15 cellular contexts compared by ENCODE assay signal in genomic region chrX:109707322-109707721, GRCh38. TPM values are rescaled to one million over a fixed set of nuclear protein-coding genes. Genes with fewer than 3 reads are reported as not detected.
DNase-seq lines count a peak whose midpoint lies in the region; ATAC-seq and TF ChIP-seq lines count a peak whose summit lies in the region.
"Had no signal": no experiment of that assay in that cellular context is flagged by ENCODE, and none has a peak within 500 bp of the region (broad histone marks: within the 10 kb centered on the region; RNA-seq: fewer than 3 reads in every experiment).

No MANE protein-coding gene starts in this region.

- H3K9me3 ChIP-seq in left ventricle myocardium inferior (replicated peaks) = no peaks in the 10 kb centered on the region
- H3K9me3 ChIP-seq in right atrium auricular region = no peaks in the 10 kb centered on the region
- H3K9me3 ChIP-seq in lower lobe of right lung = no peaks in the 10 kb centered on the region
- no peaks in the 10 kb centered on the region for H3K9me3 ChIP-seq in thymus (ENCODE audit: control insufficient read depth)
- H3K9me3 ChIP-seq: mucosa of descending colon, uterus had no signal

- peaks cover 19% of the 10 kb centered on the region for H3K4me1 ChIP-seq in left ventricle myocardium inferior
- no peaks in the 10 kb centered on the region for H3K4me1 ChIP-seq in right atrium auricular region
- peaks cover 39% of the 10 kb centered on the region for H3K4me1 ChIP-seq in lower lobe of right lung
- H3K4me1 ChIP-seq in thymus (ENCODE audit: control insufficient read depth, insufficient read depth, low read length) = no peaks in the 10 kb centered on the region
- H3K4me1 ChIP-seq: foreskin keratinocyte, uterus had no signal

- peak in 1 of 2 donors; percentile 37 for ATAC-seq in lower lobe of right lung
- ATAC-seq: foreskin keratinocyte, mucosa of descending colon had no signal

- H3K36me3 ChIP-seq in left ventricle myocardium inferior (no peaks in the 10 kb centered on the region), right atrium auricular region (no peaks in the 10 kb centered on the region), lower lobe of right lung (no peaks in the 10 kb centered on the region), thymus (ENCODE audit: control insufficient read depth, insufficient read depth) (no peaks in the 10 kb centered on the region)
- H3K36me3 ChIP-seq: uterus had no signal

- intact Hi-C loops in left ventricle myocardium inferior (cut with micrococcal nuclease) (no loop called here), lower lobe of right lung (cut with DNase I) (no loop called here)

- H3K27ac ChIP-seq in left ventricle myocardium inferior (replicated peaks) = peak overlapping the region; percentile 24
- H3K27ac ChIP-seq in right atrium auricular region = no peak overlapping the region
- no peak overlapping the region for H3K27ac ChIP-seq in lower lobe of right lung
- peak overlapping the region; percentile 18 for H3K27ac ChIP-seq in thymus (ENCODE audit: low read depth)
- H3K27ac ChIP-seq: foreskin keratinocyte had no signal

- TF ChIP-seq CTCF in left ventricle myocardium inferior (IDR thresholded peaks at IDR 0.05; ENCODE audit: borderline replicate concordance) = no peak
- no peak for TF ChIP-seq CTCF in right atrium auricular region (IDR thresholded peaks at IDR 0.05)
- TF ChIP-seq CTCF in lower lobe of right lung (IDR thresholded peaks at IDR 0.05) = no peak

- H3K4me3 ChIP-seq in left ventricle myocardium inferior = peak overlapping the region; percentile 41
- H3K4me3 ChIP-seq in right atrium auricular region = peak overlapping the region in 1 of 2 donors; percentile 2
- peak overlapping the region; percentile 7 for H3K4me3 ChIP-seq in lower lobe of right lung
- no peak overlapping the region for H3K4me3 ChIP-seq in thymus (ENCODE audit: low read length)
- H3K4me3 ChIP-seq: mucosa of descending colon, uterus had no signal

- 45% methylated on average over 5 of the region's 5 CpGs for WGBS in thymus

- H3K27me3 ChIP-seq in left ventricle myocardium inferior (ENCODE audit: low read depth) = no peaks in the 10 kb centered on the region
- H3K27me3 ChIP-seq in right atrium auricular region = no peaks in the 10 kb centered on the region
- no peaks in the 10 kb centered on the region for H3K27me3 ChIP-seq in lower lobe of right lung (ENCODE audit: low read depth)
- H3K27me3 ChIP-seq in thymus (ENCODE audit: control insufficient read depth, insufficient read depth) = no peaks in the 10 kb centered on the region
- H3K27me3 ChIP-seq: foreskin keratinocyte, uterus had no signal

- DNase-seq in left ventricle myocardium inferior (no peak), right atrium auricular region (ENCODE audit: low spot score) (no peak), OCI-M1 (lab: John Stamatoyannopoulos, UW) (peak; percentile 81), lower lobe of right lung (no peak), NCI-H2107 (lab: John Stamatoyannopoulos, UW) (no peak), GM03348 (ENCODE audit: low spot score) (no peak), SW480 (ENCODE audit: low spot score) (no peak)
- DNase-seq: activated effector memory CD4-positive, alpha-beta T cell treated with Interleukin-2 at 50 U/mL for 16 hours; C1 segment of cervical spinal cord; EL; foreskin keratinocyte; stimulated activated CD4-positive, alpha-beta T cell treated with anti-CD3 and anti-CD28 coated beads, Interleukin-1b, Interleukin-23, amount 100 ng/mL, for 48 hours; uterus had no signal

RNA-seq across cellular contexts. Expression of gene ACSL4, which starts 25.7 kb away (rescaled TPM):
- total RNA-seq in left ventricle myocardium inferior (41.1 TPM), right atrium auricular region (10 to 100 TPM; 40.5 to 45.5 TPM), lower lobe of right lung (87.7 TPM)
- polyA plus RNA-seq in thymus = 29.7 TPM

Comparison
In these comparisons a context has a peak if more than half of its experiments do, and no peak if none do; other contexts are left out.
1. H3K27ac ChIP-seq: peak in left ventricle myocardium inferior (single experiment) and thymus (single experiment); none in right atrium auricular region (0 of 2) and lower lobe of right lung (single experiment).